ENCODE assay signal across 9 cellular contexts in the genomic region with DNA sequence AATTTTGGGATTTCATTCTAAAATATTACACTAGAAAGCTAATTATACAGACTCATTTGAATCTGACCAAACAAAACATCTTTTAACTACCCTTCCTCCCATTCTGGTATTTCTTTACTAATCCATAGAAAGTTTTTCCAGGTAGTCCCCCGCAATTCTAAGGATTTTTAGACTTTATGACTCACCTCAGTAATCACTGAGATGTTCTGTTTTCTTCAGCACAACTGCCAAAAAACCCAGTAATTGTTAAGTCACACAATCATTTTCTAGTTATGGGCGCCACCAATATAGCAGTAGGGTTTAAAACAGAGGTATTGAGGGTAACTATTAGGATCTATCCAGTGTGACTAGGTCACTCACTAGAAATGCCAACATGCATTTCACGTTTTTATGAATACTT. TPM values are rescaled to one million over a fixed set of nuclear protein-coding genes. Genes with fewer than 3 reads are reported as not detected.
A peak's percentile ranks its signal among the peaks of the same experiment; 100 is the strongest.
DNase-seq lines count a peak whose midpoint lies in the region; ATAC-seq and TF ChIP-seq lines count a peak whose summit lies in the region.
"Had no signal": no experiment of that assay in that cellular context is flagged by ENCODE, and none has a peak within 500 bp of the region (broad histone marks: within the 10 kb centered on the region; RNA-seq: fewer than 3 reads in every experiment).

No MANE protein-coding gene starts in this region.

- 5 to 6% methylated on average over 3 of the region's 3 CpGs for WGBS in esophagus squamous epithelium, 2 donors
- WGBS in psoas muscle, 3 donors, result 4 to 7% (median 7%) methylated on average over 3 of the region's 3 CpGs

- H3K4me1 ChIP-seq in NT2/D1 (ENCODE audit: insufficient read depth, insufficient read length), result no peaks in the 10 kb centered on the region
- peaks cover 4 to 76% (median 23%) of the 10 kb centered on the region in 3 donors for H3K4me1 ChIP-seq in esophagus squamous epithelium
- peaks cover 39% of the 10 kb centered on the region for H3K4me1 ChIP-seq in psoas muscle

- H3K36me3 ChIP-seq in NT2/D1 (ENCODE audit: insufficient read depth, insufficient read length, low read length), result peaks cover 35% of the 10 kb centered on the region
- peaks cover 0 to 44% (median 5%) of the 10 kb centered on the region in 3 donors for H3K36me3 ChIP-seq in esophagus squamous epithelium
- H3K36me3 ChIP-seq in psoas muscle (ENCODE audit: insufficient read depth in 1 of 2, low read depth in 1 of 2), result peaks cover 4 to 40% of the 10 kb centered on the region in 2 donors

- H3K27ac ChIP-seq in esophagus squamous epithelium, result peak overlapping the region; percentile 94 to 98 (median 96)
- peak overlapping the region; percentile 95 for H3K27ac ChIP-seq in psoas muscle

- intact Hi-C loops in esophagus squamous epithelium (cut with DNase I), result no loop called here
- intact Hi-C loops in psoas muscle (cut with DNase I), result loop anchor here in 1 of 2 donors (5.0 kb wide), 1 partner anchor 54 kb away; a partner anchor contains a TSS

- H3K27me3 ChIP-seq in NT2/D1 (ENCODE audit: insufficient read depth, insufficient read length), result no peaks in the 10 kb centered on the region
- no peaks in the 10 kb centered on the region for H3K27me3 ChIP-seq in esophagus squamous epithelium
- H3K27me3 ChIP-seq in psoas muscle (ENCODE audit: insufficient read depth in 3 of 3, low read length in 2 of 3), result no peaks in the 10 kb centered on the region

- H3K4me3 ChIP-seq in NT2/D1 (ENCODE audit: insufficient read length, low read depth), result peak overlapping the region; percentile 85
- H3K4me3 ChIP-seq in esophagus squamous epithelium, result peak overlapping the region; percentile 57 to 97 (median 88)
- H3K4me3 ChIP-seq in psoas muscle, result peak overlapping the region; percentile 95

- H3K9me3 ChIP-seq in NT2/D1 (ENCODE audit: insufficient read depth, low read length), result no peaks in the 10 kb centered on the region
- no peaks in the 10 kb centered on the region for H3K9me3 ChIP-seq in esophagus squamous epithelium
- H3K9me3 ChIP-seq in psoas muscle, result no peaks in the 10 kb centered on the region

- TF ChIP-seq CTCF in esophagus squamous epithelium (IDR thresholded peaks at IDR 0.05), result no peak
- no peak for TF ChIP-seq CTCF in psoas muscle (IDR thresholded peaks at IDR 0.05)

- ATAC-seq in psoas muscle, result no peak
- no peak for ATAC-seq in HG03565 (IDR thresholded peaks at IDR 0.05; ENCODE audit: unreplicated experiment)
- ATAC-seq in GM21619 (IDR thresholded peaks at IDR 0.05; ENCODE audit: unreplicated experiment), result no peak

- DNase-seq in EH (ENCODE audit: low read depth), result peak; percentile 13
- no peak for DNase-seq in NT2/D1 (ENCODE audit: low read depth, low spot score)
- DNase-seq in esophagus squamous epithelium (lab: John Stamatoyannopoulos, UW), result no peak
- no peak for DNase-seq in psoas muscle
- DNase-seq in cerebellar nuclear complex (lab: John Stamatoyannopoulos, UW), result no peak
- DNase-seq in cerebellar cortex (ENCODE audit: low spot score), result no peak
- DNase-seq: effector CD8-positive, alpha-beta T cell had no signal

- peak overlapping the region; percentile 46 for H3K9ac ChIP-seq in NT2/D1 (ENCODE audit: insufficient read length, low read depth)

- no peak for TF ChIP-seq POLR2A in esophagus squamous epithelium (IDR thresholded peaks at IDR 0.05)

RNA-seq across cellular contexts. Expression of a gene that starts 1.6 kb away (rescaled TPM):
- total RNA-seq in esophagus squamous epithelium (10 to 100 TPM in 3 of 4 donors, 1 to 10 TPM in 1; 9.9 to 19.3 (median 13.4) TPM), psoas muscle (10 to 100 TPM in 1 of 4 donors, 1 to 10 TPM in 3; 7.1 to 11.0 (median 8.3) TPM)
- polyA plus RNA-seq in psoas muscle, result 1 to 10 TPM; 1.7 to 8.1 (median 3.0) TPM

RNA-seq across cellular contexts. Expression of a gene that starts 52.1 kb away (rescaled TPM):
- total RNA-seq in esophagus squamous epithelium (100 to 1,000 TPM in 3 of 4 donors, 10 to 100 TPM in 1; 73.6 to 157 (median 119) TPM), psoas muscle (100 to 1,000 TPM; 136 to 238 (median 211) TPM)
- 100 to 1,000 TPM; 235 to 466 (median 274) TPM for polyA plus RNA-seq in psoas muscle
